Comparison of ENCODE assay signal across 34 cellular contexts in genomic region chr1:168732736-168733135, GRCh38. TPM values are rescaled to one million over a fixed set of nuclear protein-coding genes. Genes with fewer than 3 reads are reported as not detected.
"Had no signal": no experiment of that assay in that cellular context is flagged by ENCODE, and none has a peak within 500 bp of the region (broad histone marks: within the 10 kb centered on the region; RNA-seq: fewer than 3 reads in every experiment).

No MANE protein-coding gene starts in this region.

- H3K36me3 ChIP-seq: brain microvascular endothelial cell, heart left ventricle, left lung, lower lobe of right lung, right atrium auricular region, stomach, tibial artery, WERI-Rb-1 had no signal

- H3K4me1 ChIP-seq: left lung, lower lobe of right lung had no signal

- ATAC-seq: effector memory CD8-positive, alpha-beta T cell; esophagus mucosa; heart left ventricle; left lung; lower lobe of right lung; natural killer cell treated with Interleukin-12 subunit alpha and Interleukin-12 subunit beta and Interleukin-15 and Interleukin-18, amount 100 ng/mL, for 72 hours; stimulated activated naive B cell treated with anti-CD40 and anti-IgM and Interleukin-4, amounts not matched to agents 10 μg/mL and 1 μg/mL and 100 μg/mL, for 72 hours had no signal

- H3K9me3 Mint-ChIP-seq: activated CD4-positive, alpha-beta memory T cell treated with anti-CD3 and anti-CD28 coated beads for 36 hours; activated CD4-positive, alpha-beta T cell treated with anti-CD3 and anti-CD28 coated beads, Interleukin-2, amount 10 ng/mL, durations not matched to agents 24 days and 14 days; activated naive CD4-positive, alpha-beta T cell treated with anti-CD3 and anti-CD28 coated beads, Interleukin-2, amount 10 ng/mL, durations not matched to agents 7 days and 5 days; activated T-cell treated with anti-CD3 and anti-CD28 coated beads, Interleukin-2, amount 50 U/mL, for 24 hours; effector memory CD8-positive, alpha-beta T cell; natural killer cell treated with Interleukin-12 subunit alpha and Interleukin-12 subunit beta and Interleukin-15 and Interleukin-18, amount 100 ng/mL, for 72 hours; stimulated activated naive B cell treated with anti-CD40 and anti-IgM and Interleukin-4, amounts not matched to agents 10 μg/mL and 1 μg/mL and 100 μg/mL, for 72 hours had no signal

- H3K4me3 ChIP-seq: heart left ventricle, left lung, lower lobe of right lung, right atrium auricular region, stomach, tibial artery had no signal

- H3K9me3 ChIP-seq: heart left ventricle, left lung, lower lobe of right lung, right atrium auricular region, stomach, tibial artery had no signal

- H3K4me1 Mint-ChIP-seq: activated CD4-positive, alpha-beta T cell treated with anti-CD3 and anti-CD28 coated beads, Interleukin-2, amount 10 ng/mL, durations not matched to agents 24 days and 14 days; activated naive CD4-positive, alpha-beta T cell treated with anti-CD3 and anti-CD28 coated beads, Interleukin-2, amount 10 ng/mL, durations not matched to agents 7 days and 5 days; stimulated activated naive B cell treated with anti-CD40 and anti-IgM and Interleukin-4, amounts not matched to agents 10 μg/mL and 1 μg/mL and 100 μg/mL, for 72 hours had no signal

- H3K36me3 Mint-ChIP-seq: activated CD4-positive, alpha-beta memory T cell treated with anti-CD3 and anti-CD28 coated beads for 36 hours; activated naive CD4-positive, alpha-beta T cell treated with anti-CD3 and anti-CD28 coated beads, Interleukin-2, amount 10 ng/mL, durations not matched to agents 7 days and 5 days; natural killer cell treated with Interleukin-12 subunit alpha and Interleukin-12 subunit beta and Interleukin-15 and Interleukin-18, amount 100 ng/mL, for 72 hours; stimulated activated naive B cell treated with anti-CD40 and anti-IgM and Interleukin-4, amounts not matched to agents 10 μg/mL and 1 μg/mL and 100 μg/mL, for 72 hours had no signal

- H3K27me3 ChIP-seq: brain microvascular endothelial cell, heart left ventricle, left lung, right atrium auricular region, stomach, tibial artery had no signal

- H3K27ac Mint-ChIP-seq: activated CD4-positive, alpha-beta memory T cell treated with anti-CD3 and anti-CD28 coated beads for 36 hours; activated CD4-positive, alpha-beta T cell treated with anti-CD3 and anti-CD28 coated beads, Interleukin-2, amount 10 ng/mL, durations not matched to agents 24 days and 14 days; activated naive CD4-positive, alpha-beta T cell treated with anti-CD3 and anti-CD28 coated beads, Interleukin-2, amount 10 ng/mL, durations not matched to agents 7 days and 5 days; activated T-cell treated with anti-CD3 and anti-CD28 coated beads, Interleukin-2, amount 50 U/mL, for 24 hours; effector memory CD8-positive, alpha-beta T cell; natural killer cell treated with Interleukin-12 subunit alpha and Interleukin-12 subunit beta and Interleukin-15 and Interleukin-18, amount 100 ng/mL, for 72 hours; stimulated activated naive B cell treated with anti-CD40 and anti-IgM and Interleukin-4, amounts not matched to agents 10 μg/mL and 1 μg/mL and 100 μg/mL, for 72 hours had no signal

- H3K27ac ChIP-seq: brain microvascular endothelial cell, heart left ventricle, left lung, lower lobe of right lung, right atrium auricular region, stomach, tibial artery, WERI-Rb-1 had no signal

- H3K27me3 Mint-ChIP-seq: stimulated activated naive B cell treated with anti-CD40 and anti-IgM and Interleukin-4, amounts not matched to agents 10 μg/mL and 1 μg/mL and 100 μg/mL, for 72 hours had no signal

- H3K4me3 Mint-ChIP-seq: activated CD4-positive, alpha-beta memory T cell treated with anti-CD3 and anti-CD28 coated beads for 36 hours; activated CD4-positive, alpha-beta T cell treated with anti-CD3 and anti-CD28 coated beads, Interleukin-2, amount 10 ng/mL, durations not matched to agents 24 days and 14 days; activated naive CD4-positive, alpha-beta T cell treated with anti-CD3 and anti-CD28 coated beads, Interleukin-2, amount 10 ng/mL, durations not matched to agents 7 days and 5 days; activated T-cell treated with anti-CD3 and anti-CD28 coated beads, Interleukin-2, amount 50 U/mL, for 24 hours; effector memory CD8-positive, alpha-beta T cell; natural killer cell treated with Interleukin-12 subunit alpha and Interleukin-12 subunit beta and Interleukin-15 and Interleukin-18, amount 100 ng/mL, for 72 hours; stimulated activated naive B cell treated with anti-CD40 and anti-IgM and Interleukin-4, amounts not matched to agents 10 μg/mL and 1 μg/mL and 100 μg/mL, for 72 hours had no signal

- DNase-seq: activated CD4-positive, alpha-beta memory T cell treated with anti-CD3 and anti-CD28 coated beads for 36 hours; activated CD4-positive, alpha-beta T cell treated with anti-CD3 and anti-CD28 coated beads, Interleukin-2, amount 10 ng/mL, durations not matched to agents 24 days and 14 days; activated CD4-positive, CD25-positive, alpha-beta regulatory T cell treated with anti-CD3 and anti-CD28 coated beads, Interleukin-2, amount 50 U/mL, for 72 hours; activated CD8-positive, alpha-beta memory T cell treated with anti-CD3 and anti-CD28 coated beads, Interleukin-2, amount 50 U/mL, for 4 hours; activated gamma-delta T cell; activated naive CD4-positive, alpha-beta T cell treated with anti-CD3 and anti-CD28 coated beads, Interleukin-2, amount 10 ng/mL, durations not matched to agents 7 days and 5 days; activated T-cell treated with anti-CD3 and anti-CD28 coated beads, Interleukin-2, amount 50 U/mL, for 24 hours; amniotic stem cell; brain microvascular endothelial cell; caudate nucleus; cortex of kidney; effector memory CD8-positive, alpha-beta T cell; foreskin fibroblast; heart left ventricle; hypothalamus; kidney glomerular epithelial cell; left lung; lower lobe of right lung; mesenchymal stem cell; stimulated activated CD4-positive, alpha-beta T cell treated with anti-CD3 and anti-CD28 coated beads, Interleukin-15, amount 100 ng/mL, for 24 hours; stimulated activated CD4-positive, alpha-beta T cell treated with anti-CD3 and anti-CD28 coated beads, Interleukin-2, amount 100 ng/mL, for 24 hours; stimulated activated naive B cell treated with anti-CD40 and anti-IgM and Interleukin-4, amounts not matched to agents 10 μg/mL and 1 μg/mL and 100 μg/mL, for 72 hours; stomach; T1000; tibial artery; WERI-Rb-1 had no signal

RNA-seq across cellular contexts. Expression of gene DPT, which starts 3.7 kb away (rescaled TPM):
- total RNA-seq: activated CD4-positive, alpha-beta memory T cell treated with anti-CD3 and anti-CD28 coated beads for 36 hours; activated CD4-positive, alpha-beta T cell treated with anti-CD3 and anti-CD28 coated beads, Interleukin-2, amount 10 ng/mL, durations not matched to agents 24 days and 14 days; activated CD8-positive, alpha-beta memory T cell treated with anti-CD3 and anti-CD28 coated beads for 36 hours; astrocyte; endothelial cell of umbilical vein; mononuclear cell; natural killer cell treated with Interleukin-12 subunit alpha and Interleukin-12 subunit beta and Interleukin-15 and Interleukin-18, amount 100 ng/mL, for 72 hours; pulmonary artery endothelial cell had no signal
- polyA plus RNA-seq: endothelial cell of umbilical vein had no signal
